31 cellular contexts compared by ENCODE assay signal in genomic region chr15:86630946-86631345, GRCh38.
"Had no signal": no experiment of that assay in that cellular context is flagged by ENCODE, and none has a peak within 500 bp of the region (broad histone marks: within the 10 kb centered on the region; RNA-seq: fewer than 3 reads in every experiment).

No MANE protein-coding gene starts in this region.

- H3K9me3 Mint-ChIP-seq: activated CD4-positive, alpha-beta T cell treated with anti-CD3 and anti-CD28 coated beads, Interleukin-2, amount 10 ng/mL, durations not matched to agents 7 days and 5 days; activated naive CD4-positive, alpha-beta T cell treated with anti-CD3 and anti-CD28 coated beads, Interleukin-2, amount 10 ng/mL, durations not matched to agents 7 days and 5 days; activated naive CD8-positive, alpha-beta T cell treated with anti-CD3 and anti-CD28 coated beads, Interleukin-2, amount 50 U/mL, for 24 hours had no signal

- H3K27me3 Mint-ChIP-seq: activated CD4-positive, alpha-beta T cell treated with anti-CD3 and anti-CD28 coated beads, Interleukin-2, amount 10 ng/mL, durations not matched to agents 7 days and 5 days; activated naive CD4-positive, alpha-beta T cell treated with anti-CD3 and anti-CD28 coated beads, Interleukin-2, amount 10 ng/mL, durations not matched to agents 7 days and 5 days; activated naive CD8-positive, alpha-beta T cell had no signal

- H3K4me1 Mint-ChIP-seq: activated naive CD4-positive, alpha-beta T cell treated with anti-CD3 and anti-CD28 coated beads, Interleukin-2, amount 10 ng/mL, durations not matched to agents 7 days and 5 days had no signal

- H3K27ac ChIP-seq: brain microvascular endothelial cell had no signal

- H3K36me3 Mint-ChIP-seq: activated naive CD4-positive, alpha-beta T cell treated with anti-CD3 and anti-CD28 coated beads, Interleukin-2, amount 10 ng/mL, durations not matched to agents 7 days and 5 days had no signal

- H3K4me3 ChIP-seq: MG63 had no signal

- DNase-seq: activated CD4-positive, alpha-beta T cell treated with anti-CD3 and anti-CD28 coated beads for 1 hour; activated CD4-positive, alpha-beta T cell treated with anti-CD3 and anti-CD28 coated beads, Interleukin-2, amount 10 ng/mL, durations not matched to agents 7 days and 5 days; activated CD4-positive, alpha-beta T cell treated with anti-CD3 and anti-CD28 coated beads, Interleukin-2, amount 50 U/mL, for 48 hours; activated CD4-positive, CD25-positive, alpha-beta regulatory T cell; activated CD8-positive, alpha-beta T cell treated with anti-CD3 and anti-CD28 coated beads, Interleukin-2, amount 10 ng/mL, durations not matched to agents 7 days and 5 days; activated effector memory CD4-positive, alpha-beta T cell treated with Interleukin-2 at 50 U/mL for 16 hours; activated naive CD4-positive, alpha-beta T cell treated with anti-CD3 and anti-CD28 coated beads, Interleukin-2, amount 10 ng/mL, durations not matched to agents 7 days and 5 days; activated naive CD8-positive, alpha-beta T cell treated with anti-CD3 and anti-CD28 coated beads, Interleukin-2, amount 50 U/mL, for 24 hours; activated T-cell treated with anti-CD3 and anti-CD28 coated beads, Interleukin-2, amount 50 U/mL, for 48 hours; anterior cingulate cortex; brain microvascular endothelial cell; central memory CD4-positive, alpha-beta T cell; Kasumi-1; KG1; MG63; NCI-H1048; NCI-H1105 treated with DMSO at 0.1 percent for 48 hours; NCI-H1436; NCI-H1694; NCI-H1930; NCI-H2081 treated with DMSO at 0.1 percent for 48 hours; NCI-H226; NCI-H446 treated with DMSO at 0.1 percent for 48 hours; NCI-H524; PC-3; Right ventricle myocardium superior; SW 1271; T-helper 1 cell; T-helper 2 cell; T-helper 9 cell had no signal

- H3K27ac Mint-ChIP-seq: activated CD4-positive, alpha-beta T cell treated with anti-CD3 and anti-CD28 coated beads, Interleukin-2, amount 10 ng/mL, durations not matched to agents 7 days and 5 days; activated CD8-positive, alpha-beta T cell treated with anti-CD3 and anti-CD28 coated beads, Interleukin-2, amount 10 ng/mL, durations not matched to agents 7 days and 5 days; activated naive CD4-positive, alpha-beta T cell treated with anti-CD3 and anti-CD28 coated beads, Interleukin-2, amount 10 ng/mL, durations not matched to agents 7 days and 5 days; activated naive CD8-positive, alpha-beta T cell; activated naive CD8-positive, alpha-beta T cell treated with anti-CD3 and anti-CD28 coated beads, Interleukin-2, amount 50 U/mL, for 24 hours had no signal

- H3K36me3 ChIP-seq: brain microvascular endothelial cell, MG63 had no signal

- H3K4me3 Mint-ChIP-seq: activated CD4-positive, alpha-beta T cell treated with anti-CD3 and anti-CD28 coated beads, Interleukin-2, amount 10 ng/mL, durations not matched to agents 7 days and 5 days; activated CD8-positive, alpha-beta T cell treated with anti-CD3 and anti-CD28 coated beads, Interleukin-2, amount 10 ng/mL, durations not matched to agents 7 days and 5 days; activated naive CD4-positive, alpha-beta T cell treated with anti-CD3 and anti-CD28 coated beads, Interleukin-2, amount 10 ng/mL, durations not matched to agents 7 days and 5 days; activated naive CD8-positive, alpha-beta T cell; activated naive CD8-positive, alpha-beta T cell treated with anti-CD3 and anti-CD28 coated beads, Interleukin-2, amount 50 U/mL, for 24 hours had no signal

- H3K9me3 ChIP-seq: MG63 had no signal

- H3K27me3 ChIP-seq: brain microvascular endothelial cell, MG63 had no signal

- ATAC-seq: activated CD8-positive, alpha-beta T cell treated with anti-CD3 and anti-CD28 coated beads, Interleukin-2, amount 10 ng/mL, durations not matched to agents 7 days and 5 days; activated naive CD8-positive, alpha-beta T cell treated with anti-CD3 and anti-CD28 coated beads, Interleukin-2, amount 50 U/mL, for 24 hours; PC-3 had no signal
